29 cellular contexts compared by ENCODE assay signal in the genomic region with DNA sequence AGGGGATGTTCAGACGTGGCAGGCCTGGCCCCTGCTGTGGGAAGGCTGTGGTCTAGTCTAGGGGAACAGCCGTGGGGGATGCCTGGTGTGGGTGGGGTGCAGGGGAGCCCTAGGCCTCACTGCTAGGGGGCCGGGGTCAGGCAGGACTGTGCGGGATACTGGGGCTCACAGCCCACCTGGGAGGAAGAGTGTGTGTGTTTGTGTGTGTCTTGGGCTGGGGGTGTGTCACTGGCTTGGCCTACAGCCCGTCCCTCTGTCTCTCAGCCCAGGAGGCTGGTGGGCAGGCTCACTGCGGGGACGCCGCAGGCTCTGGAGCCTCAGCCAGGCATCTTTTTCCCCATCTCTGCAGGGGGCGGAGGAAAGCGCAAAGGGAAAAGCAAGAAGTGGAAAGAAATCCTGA.
"Had no signal": no experiment of that assay in that cellular context is flagged by ENCODE, and none has a peak within 500 bp of the region (broad histone marks: within the 10 kb centered on the region; RNA-seq: fewer than 3 reads in every experiment).

No MANE protein-coding gene starts in this region.

- H3K9me3 Mint-ChIP-seq: activated naive CD4-positive, alpha-beta T cell treated with anti-CD3 and anti-CD28 coated beads, Interleukin-2, amount 50 U/mL, for 72 hours; activated naive CD8-positive, alpha-beta T cell treated with anti-CD3 and anti-CD28 coated beads, Interleukin-2, amount 50 U/mL, for 24 hours; activated T-cell treated with anti-CD3 and anti-CD28 coated beads, Interleukin-2, amount 50 U/mL, for 24 hours; T-helper 1 cell treated with Interleukin-12 subunit alpha and Interleukin-12 subunit beta and Interleukin-4 antibody, amounts not matched to agents 30 μg/mL and 1 μg/mL, for 36 hours had no signal

- H3K4me3 Mint-ChIP-seq: activated CD8-positive, alpha-beta memory T cell treated with anti-CD3 and anti-CD28 coated beads, Interleukin-2, amount 10 ng/mL, durations not matched to agents 7 days and 5 days; activated naive CD8-positive, alpha-beta T cell treated with anti-CD3 and anti-CD28 coated beads, Interleukin-2, amount 50 U/mL, for 24 hours; activated T-cell treated with anti-CD3 and anti-CD28 coated beads, Interleukin-2, amount 50 U/mL, for 24 hours; T-helper 1 cell treated with Interleukin-12 subunit alpha and Interleukin-12 subunit beta and Interleukin-4 antibody, amounts not matched to agents 30 μg/mL and 1 μg/mL, for 36 hours; WTC11 had no signal

- H3K27ac ChIP-seq: ascending aorta, body of pancreas, Peyer's patch, RWPE1, SJSA1 had no signal

- H3K4me1 ChIP-seq: body of pancreas, Peyer's patch had no signal

- H3K27me3 Mint-ChIP-seq: activated CD8-positive, alpha-beta memory T cell treated with anti-CD3 and anti-CD28 coated beads, Interleukin-2, amount 10 ng/mL, durations not matched to agents 7 days and 5 days; activated naive CD8-positive, alpha-beta T cell treated with anti-CD3 and anti-CD28 coated beads, Interleukin-2, amount 50 U/mL, for 24 hours; activated T-cell treated with anti-CD3 and anti-CD28 coated beads, Interleukin-2, amount 50 U/mL, for 24 hours had no signal

- H3K36me3 Mint-ChIP-seq: activated CD8-positive, alpha-beta memory T cell treated with anti-CD3 and anti-CD28 coated beads, Interleukin-2, amount 10 ng/mL, durations not matched to agents 7 days and 5 days; activated naive CD4-positive, alpha-beta T cell treated with anti-CD3 and anti-CD28 coated beads, Interleukin-2, amount 50 U/mL, for 72 hours had no signal

- H3K36me3 ChIP-seq: MG63, SJSA1 had no signal

- H3K4me1 Mint-ChIP-seq: WTC11 had no signal

- H3K27me3 ChIP-seq: ascending aorta, body of pancreas, MG63, Peyer's patch, SJSA1 had no signal

- ATAC-seq: activated CD8-positive, alpha-beta memory T cell treated with anti-CD3 and anti-CD28 coated beads, Interleukin-2, amount 10 ng/mL, durations not matched to agents 7 days and 5 days; activated naive CD8-positive, alpha-beta T cell treated with anti-CD3 and anti-CD28 coated beads, Interleukin-2, amount 50 U/mL, for 24 hours; body of pancreas; SK-N-SH treated with all-trans-retinoic acid at 6 μM for 48 hours; WTC11 had no signal

- H3K9me3 ChIP-seq: ascending aorta, body of pancreas, MG63, Peyer's patch, SJSA1 had no signal

- DNase-seq: activated CD4-positive, alpha-beta T cell treated with anti-CD3 and anti-CD28 coated beads for 48 hours; activated CD4-positive, alpha-beta T cell treated with anti-CD3 and anti-CD28 coated beads, Interleukin-2, amount 50 U/mL, for 48 hours; activated CD4-positive, CD25-positive, alpha-beta regulatory T cell treated with anti-CD3 and anti-CD28 coated beads, Interleukin-2, amount 50 U/mL, for 72 hours; activated CD8-positive, alpha-beta memory T cell treated with anti-CD3 and anti-CD28 coated beads, Interleukin-2, amount 10 ng/mL, durations not matched to agents 7 days and 5 days; activated effector memory CD4-positive, alpha-beta T cell treated with anti-CD3 and anti-CD28 coated beads, Interleukin-2, amount 50 U/mL, for 16 hours; activated naive CD4-positive, alpha-beta T cell treated with Interleukin-2 at 50 U/mL for 16 hours; activated naive CD8-positive, alpha-beta T cell treated with anti-CD3 and anti-CD28 coated beads, Interleukin-2, amount 50 U/mL, for 24 hours; activated T-cell treated with anti-CD3 and anti-CD28 coated beads, Interleukin-2, amount 50 U/mL, for 24 hours; amniotic stem cell; body of pancreas; MG63; MV-4-11; NCI-H1092 treated with DMSO at 0.1 percent for 48 hours; NCI-H1417 treated with DMSO at 0.1 percent for 48 hours; NCI-H1694 treated with DMSO at 0.1 percent for 48 hours; NCI-H2029 treated with DMSO at 0.1 percent for 48 hours; NCI-H345; NCI-H510A; NCI-H69; NK-92 treated with Interleukin-12 subunit alpha and Interleukin-12 subunit beta, amount 100 ng/mL, for 24 hours; Peyer's patch; SHP77 had no signal

- H3K27ac Mint-ChIP-seq: activated CD8-positive, alpha-beta memory T cell treated with anti-CD3 and anti-CD28 coated beads, Interleukin-2, amount 10 ng/mL, durations not matched to agents 7 days and 5 days; activated naive CD8-positive, alpha-beta T cell treated with anti-CD3 and anti-CD28 coated beads, Interleukin-2, amount 50 U/mL, for 24 hours; activated T-cell treated with anti-CD3 and anti-CD28 coated beads, Interleukin-2, amount 50 U/mL, for 24 hours; T-helper 1 cell treated with Interleukin-12 subunit alpha and Interleukin-12 subunit beta and Interleukin-4 antibody, amounts not matched to agents 30 μg/mL and 1 μg/mL, for 36 hours; WTC11 had no signal

- H3K4me3 ChIP-seq: ascending aorta, body of pancreas, MG63, Peyer's patch, SJSA1 had no signal
